In genomic region chr2:69642709-69643601, GRCh38 we compare ENCODE assay signal across 1 cellular context.
TF ChIP-seq lines count a peak whose summit lies in the region.

No MANE protein-coding gene starts in this region.

TF ChIP-seq in GM23338, 12 proteins besides CTCF, POLR2A, EP300 and RAD21 (continued from another document):
- TF ChIP-seq ZNF462 (CRISPR knock-in tag; IDR thresholded peaks at IDR 0.05) (no peak), ZNF331 (CRISPR knock-in tag; IDR thresholded peaks at IDR 0.05; ENCODE audit: low read depth) (no peak), CREB1 (CRISPR knock-in tag; IDR thresholded peaks at IDR 0.05; ENCODE audit: low read depth) (no peak), EZH2phosphoT487 (IDR thresholded peaks at IDR 0.05; ENCODE audit: unreplicated experiment) (no peak), EZH2 (IDR thresholded peaks at IDR 0.05; ENCODE audit: low read depth, unreplicated experiment) (no peak), ZNF114 (CRISPR knock-in tag; IDR thresholded peaks at IDR 0.05) (no peak)
- TF ChIP-seq, protein P1, sequence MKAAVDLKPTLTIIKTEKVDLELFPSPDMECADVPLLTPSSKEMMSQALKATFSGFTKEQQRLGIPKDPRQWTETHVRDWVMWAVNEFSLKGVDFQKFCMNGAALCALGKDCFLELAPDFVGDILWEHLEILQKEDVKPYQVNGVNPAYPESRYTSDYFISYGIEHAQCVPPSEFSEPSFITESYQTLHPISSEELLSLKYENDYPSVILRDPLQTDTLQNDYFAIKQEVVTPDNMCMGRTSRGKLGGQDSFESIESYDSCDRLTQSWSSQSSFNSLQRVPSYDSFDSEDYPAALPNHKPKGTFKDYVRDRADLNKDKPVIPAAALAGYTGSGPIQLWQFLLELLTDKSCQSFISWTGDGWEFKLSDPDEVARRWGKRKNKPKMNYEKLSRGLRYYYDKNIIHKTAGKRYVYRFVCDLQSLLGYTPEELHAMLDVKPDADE (IDR thresholded peaks at IDR 0.05) = no peak
